1 cellular context compared by ENCODE assay signal in genomic region chr12:751192-751827, GRCh38.
A peak's percentile ranks its signal among the peaks of the same experiment; 100 is the strongest.
TF ChIP-seq lines count a peak whose summit lies in the region.

No MANE protein-coding gene starts in this region.

TF ChIP-seq in K562, 482 proteins besides CTCF, POLR2A, EP300 and RAD21 (continued from another document and continues in another):
- TF ChIP-seq HNRNPLL (IDR thresholded peaks at IDR 0.05; ENCODE audit: low read depth, low read length, poor library complexity, severe bottlenecking) (peak; percentile 100), ZNF592 (IDR thresholded peaks at IDR 0.05) (peak; percentile 84), TAF15 (IDR thresholded peaks at IDR 0.05; ENCODE audit: low read depth, low read length) (peak; percentile 71; the same call in 1 of the 2 replicates), ZNF785 (CRISPR knock-in tag; IDR thresholded peaks at IDR 0.05) (no peak), FIP1L1 (IDR thresholded peaks at IDR 0.05; ENCODE audit: low read depth, low read length, poor library complexity, severe bottlenecking) (no peak), HMGN3 (IDR thresholded peaks at IDR 0.05; ENCODE audit: borderline replicate concordance, extremely low read depth, insufficient read length, low read depth, low read length) (peak; percentile 45), KLF1 (tag; IDR thresholded peaks at IDR 0.05) (no peak), PTTG1 (tag; IDR thresholded peaks at IDR 0.05; ENCODE audit: low read depth) (no peak), ZNF77 (CRISPR knock-in tag; IDR thresholded peaks at IDR 0.05) (no peak), NR4A1 (CRISPR knock-in tag; IDR thresholded peaks at IDR 0.05) (no peak), NR4A1 (tag; IDR thresholded peaks at IDR 0.05) (no peak), CHAMP1 (IDR thresholded peaks at IDR 0.05) (peak; percentile 81), POLR3A (IDR thresholded peaks at IDR 0.05; ENCODE audit: borderline replicate concordance, extremely low read depth, insufficient read depth, insufficient read length) (no peak), ERF (CRISPR knock-in tag; IDR thresholded peaks at IDR 0.05) (no peak), CREB3 (tag; conservative IDR thresholded peaks at IDR 0.05; ENCODE audit: low read depth) (no peak), HCFC1 (IDR thresholded peaks at IDR 0.05; ENCODE audit: low read depth, low read length) (peak; percentile 60), ZBTB26 (CRISPR knock-in tag; IDR thresholded peaks at IDR 0.05) (no peak), PML (IDR thresholded peaks at IDR 0.05; ENCODE audit: low read length) (no peak; the same call in 1 of the 2 replicates), SIX5 (IDR thresholded peaks at IDR 0.05; ENCODE audit: borderline replicate concordance in 1 of 2, insufficient read depth in 1 of 2, low read depth in 1 of 2, low read length in 2 of 2) (no peak), CAMTA2 (CRISPR knock-in tag; conservative IDR thresholded peaks at IDR 0.05) (no peak), NELFE (IDR thresholded peaks at IDR 0.05; ENCODE audit: insufficient read depth, insufficient read length) (no peak), ZKSCAN3 (CRISPR knock-in tag; IDR thresholded peaks at IDR 0.05) (no peak), ADNP (tag; IDR thresholded peaks at IDR 0.05) (no peak), VEZF1 (CRISPR knock-in tag; IDR thresholded peaks at IDR 0.05) (no peak), ZNF518B (CRISPR knock-in tag; IDR thresholded peaks at IDR 0.05) (no peak), NFE2L1 (tag; IDR thresholded peaks at IDR 0.05; ENCODE audit: borderline replicate concordance, low read depth) (no peak), PHB (CRISPR knock-in tag; IDR thresholded peaks at IDR 0.05) (no peak), MBD1 (CRISPR knock-in tag; IDR thresholded peaks at IDR 0.05) (no peak), IRF2 (CRISPR knock-in tag; IDR thresholded peaks at IDR 0.05) (no peak), ZBTB43 (CRISPR knock-in tag; IDR thresholded peaks at IDR 0.05) (no peak), THRAP3 (IDR thresholded peaks at IDR 0.05; ENCODE audit: borderline replicate concordance) (no peak), RCOR1 (IDR thresholded peaks at IDR 0.05; ENCODE audit: borderline replicate concordance in 1 of 2, low read depth in 2 of 2, low read length in 2 of 2) (peak in 1 of 2 experiments; percentile 68; a peak in 2 of 4 replicates), PRPF4 (IDR thresholded peaks at IDR 0.05; ENCODE audit: insufficient read depth, low read depth, low read length, poor library complexity, severe bottlenecking) (no peak), MCM7 (IDR thresholded peaks at IDR 0.05) (no peak), ZNF263 (CRISPR knock-in tag; IDR thresholded peaks at IDR 0.05; ENCODE audit: borderline replicate concordance) (0 out of 2 replicates have a peak, but pooled peaks have one; percentile 32), SP1 (CRISPR knock-in tag; IDR thresholded peaks at IDR 0.05) (peak; percentile 51; the same call in 1 of the 2 replicates), STAG1 (CRISPR knock-in tag; IDR thresholded peaks at IDR 0.05; ENCODE audit: borderline replicate concordance) (peak; percentile 57), RFX7 (CRISPR knock-in tag; IDR thresholded peaks at IDR 0.05) (no peak), JUN (IDR thresholded peaks at IDR 0.05; ENCODE audit: borderline replicate concordance, low read depth, low read length) (no peak), JUN (CRISPR knock-in tag; IDR thresholded peaks at IDR 0.05; ENCODE audit: borderline replicate concordance) (no peak), ZNF239 (CRISPR knock-in tag; IDR thresholded peaks at IDR 0.05) (no peak), SAFB (IDR thresholded peaks at IDR 0.05; ENCODE audit: borderline replicate concordance, low read depth, low read length) (no peak), ZNF174 (CRISPR knock-in tag; IDR thresholded peaks at IDR 0.05) (no peak), NCOA6 (IDR thresholded peaks at IDR 0.05) (peak; percentile 38; the same call in 1 of the 2 replicates), BMI1 (IDR thresholded peaks at IDR 0.05; ENCODE audit: low read length) (no peak), ZNF561 (CRISPR knock-in tag; conservative IDR thresholded peaks at IDR 0.05) (no peak), SLC30A9 (CRISPR knock-in tag; IDR thresholded peaks at IDR 0.05) (no peak), CC2D1A (IDR thresholded peaks at IDR 0.05) (peak; percentile 100), KAT7 (CRISPR knock-in tag; IDR thresholded peaks at IDR 0.05; ENCODE audit: borderline replicate concordance) (0 out of 2 replicates have a peak, but pooled peaks have one; percentile 14), NFYB (IDR thresholded peaks at IDR 0.05; ENCODE audit: extremely low read depth, insufficient read length) (no peak), ARNT (IDR thresholded peaks at IDR 0.05) (no peak), ESRRB (CRISPR knock-in tag; IDR thresholded peaks at IDR 0.05; ENCODE audit: borderline replicate concordance) (no peak), RFX5 (IDR thresholded peaks at IDR 0.05; ENCODE audit: low read depth, low read length) (no peak)
